Comparison of ENCODE assay signal across 14 cellular contexts in the genomic region with DNA sequence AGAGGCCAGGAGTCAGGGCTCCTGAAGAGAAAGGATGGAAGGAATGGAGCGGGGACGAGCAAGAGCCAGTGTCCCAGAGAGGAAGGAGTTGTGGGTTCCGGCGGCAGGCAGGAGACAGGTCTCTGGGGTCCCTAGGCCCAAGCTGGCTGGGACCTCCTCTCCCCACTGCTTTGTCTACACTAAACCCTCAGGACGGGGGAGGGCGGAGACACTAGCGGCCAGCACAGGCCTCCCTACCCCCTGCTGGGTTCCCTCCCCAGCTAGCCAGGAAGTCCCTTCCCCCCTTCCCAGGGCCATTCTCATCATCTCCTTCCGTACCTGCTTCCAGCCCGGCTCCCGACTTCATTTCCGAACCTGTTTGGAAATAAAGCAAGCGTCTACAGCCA.
DNase-seq lines count a peak whose midpoint lies in the region; ATAC-seq and TF ChIP-seq lines count a peak whose summit lies in the region.
"Had no signal": no experiment of that assay in that cellular context is flagged by ENCODE, and none has a peak within 500 bp of the region (broad histone marks: within the 10 kb centered on the region; RNA-seq: fewer than 3 reads in every experiment).

No MANE protein-coding gene starts in this region.

- no peak overlapping the region for H2AFZ ChIP-seq in mesenchymal stem cell (ENCODE audit: low read depth, low read length)
- no peak overlapping the region for H2AFZ ChIP-seq in GM23248

- no peak overlapping the region for H3K23ac ChIP-seq in mesenchymal stem cell (ENCODE audit: low read length in 2 of 2)

- no peaks in the 10 kb centered on the region for H3K9me2 ChIP-seq in GM23248 (ENCODE audit: insufficient read depth)

- peak overlapping the region; percentile 62 for H4K91ac ChIP-seq in mesenchymal stem cell (ENCODE audit: low read length)

- H3K9me3 ChIP-seq in mesenchymal stem cell (ENCODE audit: control insufficient read depth, low read length) = no peaks in the 10 kb centered on the region
- no peaks in the 10 kb centered on the region for H3K9me3 ChIP-seq in GM23248 (ENCODE audit: low read depth)

- no peaks in the 10 kb centered on the region for H3K9me3 Mint-ChIP-seq in WTC11
- H3K9me3 Mint-ChIP-seq: CD4-positive, alpha-beta memory T cell had no signal

- peak overlapping the region; percentile 32 for H4K8ac ChIP-seq in mesenchymal stem cell (ENCODE audit: low read length)

- H2BK5ac ChIP-seq in mesenchymal stem cell (ENCODE audit: low read depth, low read length, poor library complexity, severe bottlenecking) = no peak overlapping the region

- 0 out of 2 replicates have a peak, but pooled peaks cover 12% of the 10 kb centered on the region for H3F3A ChIP-seq in GM23248 (ENCODE audit: insufficient read depth)

- H3K9ac ChIP-seq in mesenchymal stem cell (ENCODE audit: low read length) (no peak overlapping the region), GM23248 (no peak overlapping the region)
- H3K9ac ChIP-seq: KMS-11 had no signal

- H3K4me3 Mint-ChIP-seq in WTC11 = no peak overlapping the region
- H3K4me3 Mint-ChIP-seq: CD4-positive, alpha-beta memory T cell had no signal

- H3K27ac Mint-ChIP-seq in WTC11 = no peak overlapping the region

- H4K20me1 ChIP-seq in GM23248 (ENCODE audit: insufficient read depth) = no peaks in the 10 kb centered on the region

- H3K4me1 Mint-ChIP-seq in WTC11 = peaks cover 19% of the 10 kb centered on the region
- H3K4me1 Mint-ChIP-seq: CD4-positive, alpha-beta memory T cell had no signal

- no peaks in the 10 kb centered on the region for H3K79me1 ChIP-seq in mesenchymal stem cell (replicated peaks; ENCODE audit: low read length, poor library complexity, severe bottlenecking)

- no peak overlapping the region for H2BK15ac ChIP-seq in mesenchymal stem cell (ENCODE audit: low read depth, poor library complexity, severe bottlenecking)

- TF ChIP-seq CTCF in WTC11 (IDR thresholded peaks at IDR 0.05) = no peak

- H2BK12ac ChIP-seq in mesenchymal stem cell (ENCODE audit: low read length in 2 of 2) = no peak overlapping the region

- peaks cover 24% of the 10 kb centered on the region for H3K4me1 ChIP-seq in mesenchymal stem cell (ENCODE audit: control insufficient read depth, insufficient read depth, low read depth, low read length)
- peaks cover 22% of the 10 kb centered on the region for H3K4me1 ChIP-seq in GM23248 (ENCODE audit: insufficient read depth)

- in situ Hi-C loops in GM23248 (cut with MboI) = loop anchor here (25.0 kb wide), 1 partner anchor 902 kb away; no protein-coding TSS in a partner anchor

- H2AK5ac ChIP-seq in mesenchymal stem cell (ENCODE audit: low read length, severe bottlenecking) = no peak overlapping the region

- peak; percentile 31 for DNase-seq in Daoy (ENCODE audit: low read depth)
- peak; percentile 80 for DNase-seq in H7
- peak; percentile 36 for DNase-seq in WTC11 (ENCODE audit: low spot score)
- no peak for DNase-seq in mesenchymal stem cell
- DNase-seq in NCI-H510A treated with DMSO at 0.1 percent for 48 hours (lab: John Stamatoyannopoulos, UW) = no peak
- DNase-seq in GM23248 = no peak
- DNase-seq: CD4-positive, alpha-beta memory T cell; NCI-H1105; NCI-H1694; NCI-H2107; NCI-H2227 treated with DMSO at 0.1 percent for 48 hours; SIG-M5 had no signal

- 59% methylated on average over 12 of the region's 12 CpGs for WGBS in mesenchymal stem cell
- WGBS in GM23248 (ENCODE audit: low coverage in 1 of 2, low lambda C conversion rate in 2 of 2, missing lambda C conversion rate in 2 of 2), 2 experiments = 93 to 94% methylated on average over 12 of the region's 12 CpGs

- ATAC-seq in WTC11 (peak; percentile 57), HG03432 (IDR thresholded peaks at IDR 0.05; ENCODE audit: unreplicated experiment) (no peak)

- H3K27me3 Mint-ChIP-seq in WTC11 (ENCODE audit: low read depth) = no peaks in the 10 kb centered on the region; the same call in 1 of the 2 replicates

- no peaks in the 10 kb centered on the region for H3K36me3 Mint-ChIP-seq in WTC11
- H3K36me3 Mint-ChIP-seq: CD4-positive, alpha-beta memory T cell had no signal

- H3K36me3 ChIP-seq in H7 (replicated peaks; ENCODE audit: control insufficient read depth, insufficient read depth, low read length) = no peaks in the 10 kb centered on the region
- H3K36me3 ChIP-seq in mesenchymal stem cell (ENCODE audit: control insufficient read depth in 1 of 2, insufficient read depth in 2 of 2, low read depth in 1 of 2, low read length in 2 of 2) = peaks cover 0 to 8% of the 10 kb centered on the region in 2 experiments
- H3K36me3 ChIP-seq in GM23248 (ENCODE audit: low read depth) = no peaks in the 10 kb centered on the region

- no peaks in the 10 kb centered on the region for H3K27me3 ChIP-seq in H7 (ENCODE audit: control insufficient read depth, insufficient read depth, low read length)
- H3K27me3 ChIP-seq in mesenchymal stem cell (ENCODE audit: control insufficient read depth in 1 of 2, insufficient read depth in 1 of 2, low read length in 2 of 2) = peaks cover 0 to 2% of the 10 kb centered on the region in 2 experiments
- no peaks in the 10 kb centered on the region for H3K27me3 ChIP-seq in GM23248 (replicated peaks; ENCODE audit: insufficient read depth)

- H3K4me3 ChIP-seq in H7 (ENCODE audit: insufficient read depth, low read depth, low read length) (no peak overlapping the region), mesenchymal stem cell (ENCODE audit: insufficient read depth in 1 of 2, low read depth in 1 of 2, low read length in 2 of 2) (no peak overlapping the region), GM23248 (no peak overlapping the region)

- H2BK120ac ChIP-seq in mesenchymal stem cell (ENCODE audit: low read depth, low read length) = no peak overlapping the region

- H3K14ac ChIP-seq in mesenchymal stem cell (ENCODE audit: low read length in 2 of 2) = no peak overlapping the region

- no peaks in the 10 kb centered on the region for H3K79me2 ChIP-seq in GM23248 (ENCODE audit: insufficient read depth)

- peak overlapping the region in 1 of 2 experiments; percentile 18 for H3K18ac ChIP-seq in mesenchymal stem cell (ENCODE audit: low read depth in 1 of 2, low read length in 2 of 2)

- CTCF ChIA-PET in WTC11 (lab: Charles Lee) = interaction anchor here (1.0 to 2.7 kb wide), 2 partner anchors 46 to 281 kb away, joined by 3 to 15 read pairs; no protein-coding TSS in a partner anchor

- H3K4me2 ChIP-seq in mesenchymal stem cell (ENCODE audit: low read length, poor library complexity, severe bottlenecking) (no peak overlapping the region), GM23248 (ENCODE audit: unreplicated experiment) (no peak overlapping the region)
- H3K4me2 ChIP-seq: KMS-11 had no signal

- POLR2A ChIA-PET in WTC11 (lab: Charles Lee) = no interaction called here

- no peak overlapping the region for H3K27ac ChIP-seq in mesenchymal stem cell (ENCODE audit: low read length, poor library complexity, severe bottlenecking)
- no peak overlapping the region for H3K27ac ChIP-seq in GM23248
- H3K27ac ChIP-seq: KMS-11 had no signal

- no peak overlapping the region for H3K4ac ChIP-seq in mesenchymal stem cell (ENCODE audit: low read depth in 1 of 2, low read length in 2 of 2)

TF ChIP-seq in WTC11, 78 proteins besides CTCF, POLR2A, EP300 and RAD21 (continues in another document):
- TF ChIP-seq PRRX2 (CRISPR knock-in tag; IDR thresholded peaks at IDR 0.05) = no peak
- no peak for TF ChIP-seq CREB1 (CRISPR knock-in tag; IDR thresholded peaks at IDR 0.05)
- TF ChIP-seq NR2C2 (CRISPR knock-in tag; IDR thresholded peaks at IDR 0.05) = no peak
- no peak for TF ChIP-seq ARID4B (CRISPR knock-in tag; IDR thresholded peaks at IDR 0.05; ENCODE audit: borderline replicate concordance)
- TF ChIP-seq ZNF423 (CRISPR knock-in tag; IDR thresholded peaks at IDR 0.05) = peak; percentile 48; the same call in 1 of the 2 replicates
- no peak for TF ChIP-seq HMGXB4 (CRISPR knock-in tag; IDR thresholded peaks at IDR 0.05)

Comparison
In these comparisons a context has a peak if more than half of its experiments do, and no peak if none do; other contexts are left out.
1. DNase-seq: peak in Daoy (single experiment), H7 (single experiment) and WTC11 (single experiment); none in mesenchymal stem cell (single experiment), NCI-H510A treated with DMSO at 0.1 percent for 48 hours (single experiment) and GM23248 (single experiment).